24 cellular contexts compared by ENCODE assay signal in the genomic region with DNA sequence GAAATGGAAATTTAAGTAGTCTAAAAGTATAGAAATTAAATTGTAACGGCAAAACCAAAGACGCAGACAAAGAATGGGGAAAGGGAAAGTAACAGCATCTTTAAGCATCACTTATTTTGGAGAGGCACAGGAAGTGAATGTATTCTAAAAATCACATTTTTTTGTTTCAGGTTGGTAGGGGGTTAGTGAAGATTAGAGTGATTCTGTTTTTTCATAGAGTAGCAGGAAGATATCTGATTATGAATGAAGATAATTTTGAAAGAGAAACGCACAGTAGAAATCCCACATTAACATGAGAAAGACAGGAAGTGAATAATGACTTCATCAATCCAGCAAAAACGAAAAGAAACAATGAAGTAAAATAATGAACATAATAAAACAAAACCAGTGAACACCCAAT.
DNase-seq lines count a peak whose midpoint lies in the region; ATAC-seq lines count a peak whose summit lies in the region.
"Had no signal": no experiment of that assay in that cellular context is flagged by ENCODE, and none has a peak within 500 bp of the region (broad histone marks: within the 10 kb centered on the region; RNA-seq: fewer than 3 reads in every experiment).

No MANE protein-coding gene starts in this region.

- peak overlapping the region; percentile 6 for H3K27ac Mint-ChIP-seq in activated naive CD4-positive, alpha-beta T cell treated with anti-CD3 and anti-CD28 coated beads, Interleukin-2, amount 50 U/mL, for 24 hours
- H3K27ac Mint-ChIP-seq in T-helper 2 cell treated with Interferon-gamma antibody and Interleukin-4, amounts not matched to agents 5 μg/mL and 100 μg/mL, for 36 hours: peak overlapping the region; percentile 47
- peak overlapping the region in 1 of 2 donors; percentile 80 for H3K27ac Mint-ChIP-seq in effector memory CD8-positive, alpha-beta T cell
- H3K27ac Mint-ChIP-seq in stimulated activated effector memory CD8-positive, alpha-beta T cell treated with anti-CD3 and anti-CD28 coated beads, Interleukin-12 subunit alpha, Interleukin-12 subunit beta, amount 100 ng/mL, for 72 hours: peak overlapping the region; percentile 3
- H3K27ac Mint-ChIP-seq: activated T-helper 1 cell treated with anti-CD3 and anti-CD28 coated beads, Interleukin-12 subunit alpha, Interleukin-12 subunit beta, Interleukin-2, Interleukin-4 antibody, amounts not matched to agents 30 ng/mL and 10 ng/mL and 1 ng/mL, durations not matched to agents 14 hours and 24 hours and 36 hours; CD14-positive monocyte had no signal

- peak overlapping the region; percentile 6 for H3K4me3 Mint-ChIP-seq in activated naive CD4-positive, alpha-beta T cell treated with anti-CD3 and anti-CD28 coated beads, Interleukin-2, amount 50 U/mL, for 24 hours
- H3K4me3 Mint-ChIP-seq in T-helper 2 cell treated with Interferon-gamma antibody and Interleukin-4, amounts not matched to agents 5 μg/mL and 100 μg/mL, for 36 hours: peak overlapping the region; percentile 0
- H3K4me3 Mint-ChIP-seq in effector memory CD8-positive, alpha-beta T cell: peak overlapping the region in 1 of 2 donors; percentile 40
- H3K4me3 Mint-ChIP-seq in stimulated activated effector memory CD8-positive, alpha-beta T cell treated with anti-CD3 and anti-CD28 coated beads, Interleukin-12 subunit alpha, Interleukin-12 subunit beta, amount 100 ng/mL, for 72 hours: no peak overlapping the region
- H3K4me3 Mint-ChIP-seq: activated T-helper 1 cell treated with anti-CD3 and anti-CD28 coated beads, Interleukin-12 subunit alpha, Interleukin-12 subunit beta, Interleukin-2, Interleukin-4 antibody, amounts not matched to agents 30 ng/mL and 10 ng/mL and 1 ng/mL, durations not matched to agents 14 hours and 24 hours and 36 hours; CD14-positive monocyte had no signal

- H3K4me1 Mint-ChIP-seq in activated naive CD4-positive, alpha-beta T cell treated with anti-CD3 and anti-CD28 coated beads, Interleukin-2, amount 50 U/mL, for 24 hours: peaks cover 14% of the 10 kb centered on the region
- peaks cover 11% of the 10 kb centered on the region for H3K4me1 Mint-ChIP-seq in T-helper 2 cell treated with Interferon-gamma antibody and Interleukin-4, amounts not matched to agents 5 μg/mL and 100 μg/mL, for 36 hours (ENCODE audit: low read depth)
- peaks cover 3 to 6% of the 10 kb centered on the region in 2 donors for H3K4me1 Mint-ChIP-seq in effector memory CD8-positive, alpha-beta T cell (ENCODE audit: low read depth in 2 of 2)
- peaks cover 8% of the 10 kb centered on the region for H3K4me1 Mint-ChIP-seq in stimulated activated effector memory CD8-positive, alpha-beta T cell treated with anti-CD3 and anti-CD28 coated beads, Interleukin-12 subunit alpha, Interleukin-12 subunit beta, amount 100 ng/mL, for 72 hours
- H3K4me1 Mint-ChIP-seq: CD14-positive monocyte had no signal

- no peaks in the 10 kb centered on the region for H3K36me3 Mint-ChIP-seq in activated naive CD4-positive, alpha-beta T cell treated with anti-CD3 and anti-CD28 coated beads, Interleukin-2, amount 50 U/mL, for 24 hours
- H3K36me3 Mint-ChIP-seq in T-helper 2 cell treated with Interferon-gamma antibody and Interleukin-4, amounts not matched to agents 5 μg/mL and 100 μg/mL, for 36 hours (ENCODE audit: low read depth): no peaks in the 10 kb centered on the region
- peaks cover 2% of the 10 kb centered on the region for H3K36me3 Mint-ChIP-seq in effector memory CD8-positive, alpha-beta T cell (ENCODE audit: insufficient read depth)
- no peaks in the 10 kb centered on the region for H3K36me3 Mint-ChIP-seq in stimulated activated effector memory CD8-positive, alpha-beta T cell treated with anti-CD3 and anti-CD28 coated beads, Interleukin-12 subunit alpha, Interleukin-12 subunit beta, amount 100 ng/mL, for 72 hours
- H3K36me3 Mint-ChIP-seq: CD14-positive monocyte had no signal

- no peaks in the 10 kb centered on the region for H3K9me3 Mint-ChIP-seq in activated naive CD4-positive, alpha-beta T cell treated with anti-CD3 and anti-CD28 coated beads, Interleukin-2, amount 50 U/mL, for 24 hours
- no peaks in the 10 kb centered on the region for H3K9me3 Mint-ChIP-seq in T-helper 2 cell treated with Interferon-gamma antibody and Interleukin-4, amounts not matched to agents 5 μg/mL and 100 μg/mL, for 36 hours
- no peaks in the 10 kb centered on the region for H3K9me3 Mint-ChIP-seq in effector memory CD8-positive, alpha-beta T cell
- H3K9me3 Mint-ChIP-seq in stimulated activated effector memory CD8-positive, alpha-beta T cell treated with anti-CD3 and anti-CD28 coated beads, Interleukin-12 subunit alpha, Interleukin-12 subunit beta, amount 100 ng/mL, for 72 hours: no peaks in the 10 kb centered on the region
- H3K9me3 Mint-ChIP-seq: activated T-helper 1 cell treated with anti-CD3 and anti-CD28 coated beads, Interleukin-12 subunit alpha, Interleukin-12 subunit beta, Interleukin-2, Interleukin-4 antibody, amounts not matched to agents 30 ng/mL and 10 ng/mL and 1 ng/mL, durations not matched to agents 14 hours and 24 hours and 36 hours had no signal

- DNase-seq in activated naive CD4-positive, alpha-beta T cell (lab: John Stamatoyannopoulos, UW): no peak
- no peak for DNase-seq in T-helper 2 cell treated with Interferon-gamma antibody and Interleukin-4, amounts not matched to agents 5 μg/mL and 100 μg/mL, for 36 hours (ENCODE audit: low spot score)
- DNase-seq in effector memory CD8-positive, alpha-beta T cell: no peak
- DNase-seq in stimulated activated effector memory CD8-positive, alpha-beta T cell treated with anti-CD3 and anti-CD28 coated beads, Interleukin-12 subunit alpha, Interleukin-12 subunit beta, amount 100 ng/mL, for 72 hours (ENCODE audit: low spot score in 2 of 2): no peak
- DNase-seq in DMS79 treated with DMSO at 0.1 percent for 48 hours (lab: John Stamatoyannopoulos, UW): no peak
- DNase-seq: body of pancreas, cerebellar nuclear complex, islet precursor cell, KBM-7, left ventricle myocardium superior, NCI-H1105, NCI-H187 treated with DMSO at 0.1 percent for 48 hours, NCI-H526, Peyer's patch, SHP77 treated with DMSO at 0.1 percent for 48 hours, stomach, T1000, thyroid gland, WERI-Rb-1 had no signal

- ATAC-seq in effector memory CD8-positive, alpha-beta T cell (replicated peaks): peak; percentile 72
- ATAC-seq in stimulated activated effector memory CD8-positive, alpha-beta T cell treated with anti-CD3 and anti-CD28 coated beads, Interleukin-12 subunit alpha, Interleukin-12 subunit beta, amount 100 ng/mL, for 72 hours: no peak
- ATAC-seq in GM18498 (IDR thresholded peaks at IDR 0.05; ENCODE audit: unreplicated experiment): no peak
- ATAC-seq in GM21526 (IDR thresholded peaks at IDR 0.05; ENCODE audit: low FRiP score, unreplicated experiment): no peak
- ATAC-seq: body of pancreas, left ventricle myocardium superior had no signal

- H3K27me3 Mint-ChIP-seq in activated naive CD4-positive, alpha-beta T cell treated with anti-CD3 and anti-CD28 coated beads, Interleukin-2, amount 50 U/mL, for 24 hours: peaks cover 3% of the 10 kb centered on the region
- H3K27me3 Mint-ChIP-seq in T-helper 2 cell treated with Interferon-gamma antibody and Interleukin-4, amounts not matched to agents 5 μg/mL and 100 μg/mL, for 36 hours (ENCODE audit: low read depth): no peaks in the 10 kb centered on the region
- no peaks in the 10 kb centered on the region for H3K27me3 Mint-ChIP-seq in effector memory CD8-positive, alpha-beta T cell
